Comparison of ENCODE assay signal across 37 cellular contexts in genomic region chr1:175073633-175074032, GRCh38. TPM values are rescaled to one million over a fixed set of nuclear protein-coding genes. Genes with fewer than 3 reads are reported as not detected.
DNase-seq lines count a peak whose midpoint lies in the region; ATAC-seq and TF ChIP-seq lines count a peak whose summit lies in the region.
"Had no signal": no experiment of that assay in that cellular context is flagged by ENCODE, and none has a peak within 500 bp of the region (broad histone marks: within the 10 kb centered on the region; RNA-seq: fewer than 3 reads in every experiment).

No MANE protein-coding gene starts in this region.

- H3K79me2 ChIP-seq in OCI-LY7 (ENCODE audit: insufficient read depth, low read depth, low read length): no peaks in the 10 kb centered on the region

- H3K36me3 ChIP-seq in left ventricle myocardium inferior (no peaks in the 10 kb centered on the region), OCI-LY7 (ENCODE audit: insufficient read depth, low read length) (no peaks in the 10 kb centered on the region)
- H3K36me3 ChIP-seq: esophagus squamous epithelium, HAP-1, heart right ventricle, pancreas had no signal

- peak overlapping the region; percentile 69 for H3K27ac ChIP-seq in left ventricle myocardium inferior (replicated peaks)
- H3K27ac ChIP-seq in OCI-LY7 (ENCODE audit: low read depth, low read length, poor library complexity, severe bottlenecking): no peak overlapping the region
- H3K27ac ChIP-seq: foreskin keratinocyte, pancreas had no signal

- intact Hi-C loops in left ventricle myocardium inferior (cut with micrococcal nuclease): no loop called here
- intact Hi-C loops in Right ventricle myocardium inferior (cut with DNase I): no loop called here
- intact Hi-C loops in OCI-LY7 (cut with micrococcal nuclease; ENCODE audit: unreplicated experiment): no loop called here
- intact Hi-C loops in activated CD4-positive, alpha-beta T cell treated with anti-CD3 and anti-CD28 coated beads for 36 hours (cut with DNase I, micrococcal nuclease): no loop called here

- H3K9me3 ChIP-seq in left ventricle myocardium inferior (replicated peaks) (no peaks in the 10 kb centered on the region), OCI-LY7 (ENCODE audit: low read length) (no peaks in the 10 kb centered on the region)
- H3K9me3 ChIP-seq: esophagus squamous epithelium, HAP-1, heart right ventricle, pancreas had no signal

- no peak overlapping the region for H3K27ac Mint-ChIP-seq in activated CD4-positive, alpha-beta T cell treated with anti-CD3 and anti-CD28 coated beads for 36 hours
- H3K27ac Mint-ChIP-seq: activated CD4-positive, alpha-beta memory T cell treated with anti-CD3 and anti-CD28 coated beads, Interleukin-2, amount 10 ng/mL, durations not matched to agents 7 days and 5 days; CD4-positive, alpha-beta T cell; immature natural killer cell; stimulated activated naive B cell treated with anti-CD40 and anti-IgM and Interleukin-4, amounts not matched to agents 10 μg/mL and 1 μg/mL and 100 μg/mL, for 72 hours; T-helper 1 cell treated with Interleukin-12 subunit alpha and Interleukin-12 subunit beta and Interleukin-4 antibody, amounts not matched to agents 30 μg/mL and 1 μg/mL, for 36 hours; type B pancreatic cell had no signal

- H3K4me1 Mint-ChIP-seq in activated CD4-positive, alpha-beta T cell treated with anti-CD3 and anti-CD28 coated beads for 36 hours: peaks cover 15% of the 10 kb centered on the region

- DNase-seq in left ventricle myocardium inferior (no peak), Right ventricle myocardium inferior (ENCODE audit: missing footprints) (no peak), OCI-LY7 (ENCODE audit: low spot score) (no peak), iPS-NIHi7 (ENCODE audit: extremely low spot score) (peak; percentile 59), Ammon's horn (ENCODE audit: low spot score) (no peak), H4 (ENCODE audit: low spot score) (no peak)
- DNase-seq in activated CD4-positive, alpha-beta T cell treated with anti-CD3 and anti-CD28 coated beads, Interleukin-2, amount 50 U/mL, for 48 hours: no peak
- DNase-seq in activated CD4-positive, alpha-beta T cell treated with anti-CD3 and anti-CD28 coated beads for 36 hours: no peak
- DNase-seq: activated CD4-positive, alpha-beta memory T cell treated with anti-CD3 and anti-CD28 coated beads, Interleukin-2, amount 10 ng/mL, durations not matched to agents 7 days and 5 days; activated CD4-positive, CD25-positive, alpha-beta regulatory T cell treated with anti-CD3 and anti-CD28 coated beads, Interleukin-2, amount 50 U/mL, for 72 hours; activated CD8-positive, alpha-beta memory T cell treated with anti-CD3 and anti-CD28 coated beads, Interleukin-2, amount 50 U/mL, for 4 hours; activated naive CD4-positive, alpha-beta T cell treated with Interleukin-2 at 50 U/mL for 16 hours; CD4-positive, alpha-beta T cell; cerebellar nuclear complex; esophagus squamous epithelium; foreskin keratinocyte; heart right ventricle; immature natural killer cell; left cardiac atrium; NCI-H1105; NCI-H187 treated with DMSO at 0.1 percent for 48 hours; NCI-H2171 treated with DMSO at 0.1 percent for 48 hours; NCI-H524; nephron progenitor cell; pancreas; PC-3; stimulated activated naive B cell treated with anti-CD40 and anti-IgM and Interleukin-4, amounts not matched to agents 10 μg/mL and 1 μg/mL and 100 μg/mL, for 72 hours; substantia nigra had no signal

- peaks cover 59% of the 10 kb centered on the region for H3K27me3 ChIP-seq in left ventricle myocardium inferior (ENCODE audit: low read depth)

- TF ChIP-seq CTCF in left ventricle myocardium inferior (IDR thresholded peaks at IDR 0.05; ENCODE audit: borderline replicate concordance) (no peak), OCI-LY7 (conservative IDR thresholded peaks at IDR 0.05; ENCODE audit: low read length) (0 out of 2 replicates have a peak, but pooled peaks have one; percentile 16)

- no peaks in the 10 kb centered on the region for H3K9me2 ChIP-seq in OCI-LY7 (ENCODE audit: insufficient read depth, low read length)

- H3K4me3 ChIP-seq in left ventricle myocardium inferior (no peak overlapping the region), OCI-LY7 (ENCODE audit: low read depth, low read length, poor library complexity, severe bottlenecking) (no peak overlapping the region)
- H3K4me3 ChIP-seq: esophagus squamous epithelium, GM12878, HAP-1, pancreas, skin epidermis had no signal

- no TSS peak for BruUV-seq in OCI-LY7 (replicated peaks; lab: Mats Ljungman, UMichigan)

- peaks cover 24% of the 10 kb centered on the region for H3K4me1 ChIP-seq in left ventricle myocardium inferior
- no peaks in the 10 kb centered on the region for H3K4me1 ChIP-seq in OCI-LY7 (ENCODE audit: insufficient read depth, low read length, poor library complexity, severe bottlenecking)
- H3K4me1 ChIP-seq: foreskin keratinocyte, HAP-1, pancreas had no signal

- H3K9me3 Mint-ChIP-seq in activated CD4-positive, alpha-beta T cell treated with anti-CD3 and anti-CD28 coated beads for 36 hours (ENCODE audit: low read depth): no peaks in the 10 kb centered on the region
- H3K9me3 Mint-ChIP-seq: activated CD4-positive, alpha-beta memory T cell treated with anti-CD3 and anti-CD28 coated beads, Interleukin-2, amount 10 ng/mL, durations not matched to agents 7 days and 5 days; CD4-positive, alpha-beta T cell; IgD-negative memory B cell; immature natural killer cell; nephron progenitor cell; stimulated activated naive B cell treated with anti-CD40 and anti-IgM and Interleukin-4, amounts not matched to agents 10 μg/mL and 1 μg/mL and 100 μg/mL, for 72 hours; T-helper 1 cell treated with Interleukin-12 subunit alpha and Interleukin-12 subunit beta and Interleukin-4 antibody, amounts not matched to agents 30 μg/mL and 1 μg/mL, for 36 hours; type B pancreatic cell had no signal

- H3K4me3 Mint-ChIP-seq in activated CD4-positive, alpha-beta T cell treated with anti-CD3 and anti-CD28 coated beads for 36 hours: no peak overlapping the region
- H3K4me3 Mint-ChIP-seq: activated CD4-positive, alpha-beta memory T cell treated with anti-CD3 and anti-CD28 coated beads, Interleukin-2, amount 10 ng/mL, durations not matched to agents 7 days and 5 days; CD4-positive, alpha-beta T cell; IgD-negative memory B cell; immature natural killer cell; nephron progenitor cell; stimulated activated naive B cell treated with anti-CD40 and anti-IgM and Interleukin-4, amounts not matched to agents 10 μg/mL and 1 μg/mL and 100 μg/mL, for 72 hours; T-helper 1 cell treated with Interleukin-12 subunit alpha and Interleukin-12 subunit beta and Interleukin-4 antibody, amounts not matched to agents 30 μg/mL and 1 μg/mL, for 36 hours; type B pancreatic cell had no signal

- no peaks in the 10 kb centered on the region for H4K20me1 ChIP-seq in OCI-LY7 (ENCODE audit: insufficient read depth, low read length)

- H3K36me3 Mint-ChIP-seq in activated CD4-positive, alpha-beta T cell treated with anti-CD3 and anti-CD28 coated beads for 36 hours (ENCODE audit: low read depth): no peaks in the 10 kb centered on the region
- H3K36me3 Mint-ChIP-seq: IgD-negative memory B cell; immature natural killer cell; stimulated activated naive B cell treated with anti-CD40 and anti-IgM and Interleukin-4, amounts not matched to agents 10 μg/mL and 1 μg/mL and 100 μg/mL, for 72 hours; type B pancreatic cell had no signal

- CTCF ChIA-PET in OCI-LY7 (lab: Charles Lee; ENCODE audit: unreplicated experiment): no interaction called here
- CTCF ChIA-PET in activated CD4-positive, alpha-beta T cell treated with anti-CD3 and anti-CD28 coated beads for 36 hours (lab: Charles Lee): interaction anchor here (0.7 to 1.3 kb wide), 4 partner anchors 9 to 73 kb away, joined by 3 to 7 read pairs (median 4); no protein-coding TSS in a partner anchor

- H2AFZ ChIP-seq in OCI-LY7 (ENCODE audit: low read length): no peak overlapping the region

- ATAC-seq in Right ventricle myocardium inferior: no peak
- no peak for ATAC-seq in activated CD4-positive, alpha-beta T cell treated with anti-CD3 and anti-CD28 coated beads for 36 hours
- ATAC-seq: foreskin keratinocyte; GM12878; PC-3; SK-N-SH treated with all-trans-retinoic acid at 6 μM for 48 hours; stimulated activated naive B cell treated with anti-CD40 and anti-IgM and Interleukin-4, amounts not matched to agents 10 μg/mL and 1 μg/mL and 100 μg/mL, for 72 hours had no signal

- no peak overlapping the region for H3K4me2 ChIP-seq in OCI-LY7 (ENCODE audit: low read length)

- peaks cover 10% of the 10 kb centered on the region for H3K27me3 Mint-ChIP-seq in activated CD4-positive, alpha-beta T cell treated with anti-CD3 and anti-CD28 coated beads for 36 hours

- POLR2A ChIA-PET in OCI-LY7 (lab: Charles Lee): no interaction called here
- POLR2A ChIA-PET in activated CD4-positive, alpha-beta T cell treated with anti-CD3 and anti-CD28 coated beads for 36 hours (lab: Charles Lee): no interaction called here

RNA-seq across cellular contexts. Expression of gene TNN, which starts 6.0 kb away (rescaled TPM):
- total RNA-seq in left ventricle myocardium inferior (not detected), Right ventricle myocardium inferior (0.08 TPM), OCI-LY7 (2022) (not detected in 2 replicates)
- not detected in 2 replicates for total RNA-seq in OCI-LY7 (2014; rRNA removed; shearing (Covaris generic))
- total RNA-seq in activated CD4-positive, alpha-beta T cell treated with anti-CD3 and anti-CD28 coated beads for 36 hours: under 1 TPM in 1 of 2 experiments, not detected in 1; 0.05 TPM
- total RNA-seq in H4 (2014; rRNA removed; shearing (Covaris generic)): 0.18 TPM in 1 of 2 replicates, not detected in the other
- total RNA-seq: A172; activated CD4-positive, alpha-beta memory T cell treated with anti-CD3 and anti-CD28 coated beads, Interleukin-2, amount 10 ng/mL, durations not matched to agents 7 days and 5 days; CD4-positive, alpha-beta T cell; foreskin keratinocyte; PC-3; renal cortical epithelial cell had no signal

RNA-seq across cellular contexts. Expression of gene MRPS14, which starts 50.4 kb away (rescaled TPM):
- total RNA-seq in left ventricle myocardium inferior: 25.4 TPM
- total RNA-seq in Right ventricle myocardium inferior: 29.2 TPM
- total RNA-seq in OCI-LY7 (2014; rRNA removed; shearing (Covaris generic)): 35.5 and 43.7 TPM in 2 replicates
- total RNA-seq in OCI-LY7 (2022): 47.1 and 49.6 TPM in 2 replicates
- total RNA-seq in activated CD4-positive, alpha-beta T cell treated with anti-CD3 and anti-CD28 coated beads for 36 hours: 10 to 100 TPM; 38.7 to 43.7 TPM
- 30.3 and 32.7 TPM in 2 replicates for total RNA-seq in H4 (2014; rRNA removed; shearing (Covaris generic))
